Comparison of ENCODE assay signal across 25 cellular contexts in genomic region chr1:224053456-224053855, GRCh38.
"Had no signal": no experiment of that assay in that cellular context is flagged by ENCODE, and none has a peak within 500 bp of the region (broad histone marks: within the 10 kb centered on the region; RNA-seq: fewer than 3 reads in every experiment).

No MANE protein-coding gene starts in this region.

- H3K36me3 Mint-ChIP-seq: activated CD4-positive, alpha-beta memory T cell treated with anti-CD3 and anti-CD28 coated beads for 36 hours; activated naive CD4-positive, alpha-beta T cell treated with anti-CD3 and anti-CD28 coated beads, Interleukin-2, amount 10 ng/mL, durations not matched to agents 7 days and 5 days; activated naive CD8-positive, alpha-beta T cell treated with anti-CD3 and anti-CD28 coated beads for 36 hours; T-cell had no signal

- H3K4me3 Mint-ChIP-seq: activated B cell treated with CpG ODN at 0.5 μM for 24 hours; activated CD4-positive, alpha-beta memory T cell treated with anti-CD3 and anti-CD28 coated beads for 36 hours; activated CD4-positive, alpha-beta T cell treated with anti-CD3 and anti-CD28 coated beads, Interleukin-2, amount 10 ng/mL, durations not matched to agents 24 days and 14 days; activated naive CD4-positive, alpha-beta T cell treated with anti-CD3 and anti-CD28 coated beads, Interleukin-2, amount 10 ng/mL, durations not matched to agents 7 days and 5 days; activated naive CD8-positive, alpha-beta T cell treated with anti-CD3 and anti-CD28 coated beads for 36 hours; T-cell had no signal

- H3K4me3 ChIP-seq: MG63 had no signal

- H3K9me3 Mint-ChIP-seq: activated B cell treated with CpG ODN at 0.5 μM for 24 hours; activated CD4-positive, alpha-beta memory T cell treated with anti-CD3 and anti-CD28 coated beads for 36 hours; activated CD4-positive, alpha-beta T cell treated with anti-CD3 and anti-CD28 coated beads, Interleukin-2, amount 10 ng/mL, durations not matched to agents 24 days and 14 days; activated naive CD4-positive, alpha-beta T cell treated with anti-CD3 and anti-CD28 coated beads, Interleukin-2, amount 10 ng/mL, durations not matched to agents 7 days and 5 days; activated naive CD8-positive, alpha-beta T cell treated with anti-CD3 and anti-CD28 coated beads for 36 hours; activated T-helper 2 cell treated with anti-CD3 and anti-CD28 coated beads, Interferon-gamma antibody, Interleukin-2, Interleukin-4, amounts not matched to agents 10 μg/mL and 5 μg/mL and 100 μg/mL, durations not matched to agents 14 hours and 24 hours and 36 hours; T-cell had no signal

- H3K36me3 ChIP-seq: MG63 had no signal

- H3K9me3 ChIP-seq: MG63 had no signal

- DNase-seq: activated B cell treated with CpG ODN at 0.5 μM for 24 hours; activated CD4-positive, alpha-beta memory T cell treated with anti-CD3 and anti-CD28 coated beads for 36 hours; activated CD4-positive, alpha-beta T cell treated with anti-CD3 and anti-CD28 coated beads for 1 hour; activated CD8-positive, alpha-beta memory T cell treated with anti-CD3 and anti-CD28 coated beads for 24 hours; activated gamma-delta T cell treated with Interleukin-2 at 50 U/mL for 16 hours; activated naive CD4-positive, alpha-beta T cell treated with anti-CD3 and anti-CD28 coated beads, Interleukin-2, amount 10 ng/mL, durations not matched to agents 7 days and 5 days; activated naive CD8-positive, alpha-beta T cell treated with anti-CD3 and anti-CD28 coated beads for 36 hours; activated T-cell treated with anti-CD3 and anti-CD28 coated beads, Interleukin-2, amount 50 U/mL, for 48 hours; cerebellar nuclear complex; NCI-H1092 treated with DMSO at 0.1 percent for 48 hours; NCI-H1417 treated with DMSO at 0.1 percent for 48 hours; NCI-H1694; NCI-H2029; NCI-H2107; NCI-H2171 treated with DMSO at 0.1 percent for 48 hours; NCI-H526; NCI-H774; OCI-M1; SHP77 treated with DMSO at 0.1 percent for 48 hours; T-cell; T-helper 2 cell; T1000 had no signal

- H3K27me3 ChIP-seq: MG63 had no signal

- H3K27ac Mint-ChIP-seq: activated B cell treated with CpG ODN at 0.5 μM for 24 hours; activated CD4-positive, alpha-beta memory T cell treated with anti-CD3 and anti-CD28 coated beads for 36 hours; activated CD4-positive, alpha-beta T cell treated with anti-CD3 and anti-CD28 coated beads, Interleukin-2, amount 10 ng/mL, durations not matched to agents 24 days and 14 days; activated naive CD4-positive, alpha-beta T cell treated with anti-CD3 and anti-CD28 coated beads, Interleukin-2, amount 10 ng/mL, durations not matched to agents 7 days and 5 days; activated naive CD8-positive, alpha-beta T cell treated with anti-CD3 and anti-CD28 coated beads for 36 hours; activated T-helper 2 cell treated with anti-CD3 and anti-CD28 coated beads, Interferon-gamma antibody, Interleukin-2, Interleukin-4, amounts not matched to agents 10 μg/mL and 5 μg/mL and 100 μg/mL, durations not matched to agents 14 hours and 24 hours and 36 hours; T-cell had no signal

- ATAC-seq: T-cell had no signal

- H3K4me1 Mint-ChIP-seq: activated naive CD4-positive, alpha-beta T cell treated with anti-CD3 and anti-CD28 coated beads, Interleukin-2, amount 10 ng/mL, durations not matched to agents 7 days and 5 days; activated naive CD8-positive, alpha-beta T cell treated with anti-CD3 and anti-CD28 coated beads for 36 hours had no signal
